1 cellular context compared by ENCODE assay signal in the genomic region with DNA sequence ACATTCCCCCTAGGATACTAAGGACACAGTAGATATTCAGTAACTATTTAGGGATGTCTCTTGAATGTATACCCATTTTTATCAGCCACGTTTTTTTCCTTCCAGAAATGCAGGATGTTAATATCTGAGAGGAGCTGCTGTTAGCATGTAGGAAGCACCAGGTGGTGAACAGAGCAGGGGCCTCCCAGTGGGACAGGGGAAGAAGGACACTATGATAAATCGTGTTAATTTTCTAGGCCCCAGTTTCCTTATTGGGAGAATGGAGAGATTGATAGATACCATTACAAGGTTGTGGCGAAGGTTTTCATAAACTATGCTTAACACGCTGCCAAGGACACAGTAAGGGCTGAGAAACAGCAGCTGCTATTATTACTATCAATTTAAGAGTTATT.
TF ChIP-seq lines count a peak whose summit lies in the region.

No MANE protein-coding gene starts in this region.

TF ChIP-seq in GM12878, 131 proteins besides CTCF, POLR2A, EP300 and RAD21:
- TF ChIP-seq IKZF2 (IDR thresholded peaks at IDR 0.05) (no peak), KDM1A (IDR thresholded peaks at IDR 0.05; ENCODE audit: borderline replicate concordance) (no peak), ESRRA (IDR thresholded peaks at IDR 0.05; ENCODE audit: low read length) (no peak), STAT1 (conservative IDR thresholded peaks at IDR 0.05) (no peak), CBX5 (IDR thresholded peaks at IDR 0.05; ENCODE audit: low read depth) (no peak), FOXK2 (IDR thresholded peaks at IDR 0.05) (no peak), EZH2 (IDR thresholded peaks at IDR 0.05; ENCODE audit: borderline replicate concordance, control insufficient read depth, low read depth, low read length) (no peak), NR2C2 (IDR thresholded peaks at IDR 0.05; ENCODE audit: borderline replicate concordance, control insufficient read depth, insufficient read length, low read depth) (no peak)
- TF ChIP-seq, protein P1, sequence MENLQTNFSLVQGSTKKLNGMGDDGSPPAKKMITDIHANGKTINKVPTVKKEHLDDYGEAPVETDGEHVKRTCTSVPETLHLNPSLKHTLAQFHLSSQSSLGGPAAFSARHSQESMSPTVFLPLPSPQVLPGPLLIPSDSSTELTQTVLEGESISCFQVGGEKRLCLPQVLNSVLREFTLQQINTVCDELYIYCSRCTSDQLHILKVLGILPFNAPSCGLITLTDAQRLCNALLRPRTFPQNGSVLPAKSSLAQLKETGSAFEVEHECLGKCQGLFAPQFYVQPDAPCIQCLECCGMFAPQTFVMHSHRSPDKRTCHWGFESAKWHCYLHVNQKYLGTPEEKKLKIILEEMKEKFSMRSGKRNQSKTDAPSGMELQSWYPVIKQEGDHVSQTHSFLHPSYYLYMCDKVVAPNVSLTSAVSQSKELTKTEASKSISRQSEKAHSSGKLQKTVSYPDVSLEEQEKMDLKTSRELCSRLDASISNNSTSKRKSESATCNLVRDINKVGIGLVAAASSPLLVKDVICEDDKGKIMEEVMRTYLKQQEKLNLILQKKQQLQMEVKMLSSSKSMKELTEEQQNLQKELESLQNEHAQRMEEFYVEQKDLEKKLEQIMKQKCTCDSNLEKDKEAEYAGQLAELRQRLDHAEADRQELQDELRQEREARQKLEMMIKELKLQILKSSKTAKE (IDR thresholded peaks at IDR 0.05; ENCODE audit: low read depth, poor library complexity, severe bottlenecking): no peak
